ENCODE assay signal across 8 cellular contexts in the genomic region with DNA sequence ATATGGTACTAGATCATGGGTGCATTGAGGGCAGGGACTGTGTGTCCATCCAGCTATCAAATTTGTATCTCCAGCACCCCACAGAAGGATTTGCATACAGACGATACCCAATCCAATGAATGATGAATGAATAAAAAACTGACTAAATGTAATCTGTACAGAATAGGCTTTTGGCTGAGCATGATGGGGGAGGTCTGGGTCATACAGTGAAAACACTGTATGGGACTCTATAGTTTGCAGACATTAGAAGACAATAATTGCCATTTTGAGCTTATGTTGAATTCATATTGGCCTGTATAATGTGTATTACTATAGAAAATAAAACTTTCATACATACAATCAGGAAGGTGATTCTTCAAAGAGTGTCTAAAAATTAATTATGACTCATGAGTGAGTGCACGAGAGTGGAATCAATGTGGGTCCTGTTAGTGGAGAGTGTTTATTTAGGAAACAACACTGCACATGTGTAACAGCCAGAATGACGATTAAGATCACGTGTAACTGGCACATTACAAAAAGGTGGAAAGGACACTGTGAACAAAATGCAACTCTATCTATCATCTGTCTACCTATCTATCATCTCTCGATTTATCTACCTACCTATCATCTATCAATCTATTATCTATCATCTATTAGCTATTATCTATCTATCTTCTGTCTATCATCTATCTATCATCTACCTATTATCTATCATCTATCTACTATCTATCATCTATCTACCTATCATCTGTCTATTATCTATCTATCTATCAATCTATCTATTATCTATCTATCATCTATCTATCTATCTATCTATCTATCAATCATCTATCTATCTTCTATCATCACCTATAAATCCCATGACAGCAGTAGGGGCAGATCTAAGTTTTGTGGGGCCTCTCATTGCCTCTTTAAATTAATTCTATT.
DNase-seq lines count a peak whose midpoint lies in the region; ATAC-seq and TF ChIP-seq lines count a peak whose summit lies in the region.

No MANE protein-coding gene starts in this region.

- H3K9me3 Mint-ChIP-seq in activated CD4-positive, alpha-beta T cell treated with anti-CD3 and anti-CD28 coated beads for 36 hours (ENCODE audit: low read depth), result peaks cover 13% of the 10 kb centered on the region

- H3K4me1 Mint-ChIP-seq in activated CD4-positive, alpha-beta T cell treated with anti-CD3 and anti-CD28 coated beads for 36 hours, result peaks cover 72% of the 10 kb centered on the region

- intact Hi-C loops in activated CD4-positive, alpha-beta T cell treated with anti-CD3 and anti-CD28 coated beads for 36 hours (cut with DNase I, micrococcal nuclease), result loop anchor here (1.0 to 10.0 kb wide), 9 partner anchors 29 to 1191 kb away; a partner anchor contains a TSS

- H3K9ac ChIP-seq in smooth muscle cell (ENCODE audit: low read depth), result peak overlapping the region; percentile 96

- peak overlapping the region; percentile 73 for H3K27ac Mint-ChIP-seq in activated CD4-positive, alpha-beta T cell treated with anti-CD3 and anti-CD28 coated beads for 36 hours

- H2AFZ ChIP-seq in smooth muscle cell (ENCODE audit: low read depth), result no peak overlapping the region

- H3K4me2 ChIP-seq in smooth muscle cell, result peak overlapping the region; percentile 5

- no peak overlapping the region for H3K4me3 Mint-ChIP-seq in activated CD4-positive, alpha-beta T cell treated with anti-CD3 and anti-CD28 coated beads for 36 hours

- H4K20me1 ChIP-seq in smooth muscle cell (ENCODE audit: low read depth), result no peaks in the 10 kb centered on the region

- 82% methylated on average over 5 of the region's 5 CpGs for WGBS in smooth muscle cell (ENCODE audit: low lambda C conversion rate)

- H3K4me1 ChIP-seq in smooth muscle cell (ENCODE audit: low read depth), result peaks cover 8% of the 10 kb centered on the region

- peak; percentile 29 for ATAC-seq in activated CD4-positive, alpha-beta T cell treated with anti-CD3 and anti-CD28 coated beads for 36 hours

- H3K27me3 ChIP-seq in smooth muscle cell (ENCODE audit: low read depth) (no peaks in the 10 kb centered on the region), WERI-Rb-1 (ENCODE audit: insufficient read depth, low read depth, severe bottlenecking) (no peaks in the 10 kb centered on the region)

- TF ChIP-seq CTCF in epithelial cell of esophagus (IDR thresholded peaks at IDR 0.05; ENCODE audit: insufficient read depth, low read depth, low read length, missing control alignments), result no peak
- TF ChIP-seq CTCF in smooth muscle cell (IDR thresholded peaks at IDR 0.05; ENCODE audit: borderline replicate concordance, insufficient read depth, poor library complexity, severe bottlenecking), result no peak
- no peak for TF ChIP-seq CTCF in WERI-Rb-1 (IDR thresholded peaks at IDR 0.05; ENCODE audit: low read depth, low read length)

- no peaks in the 10 kb centered on the region for H3K27me3 Mint-ChIP-seq in activated CD4-positive, alpha-beta T cell treated with anti-CD3 and anti-CD28 coated beads for 36 hours

- H3K4me3 ChIP-seq in epithelial cell of esophagus (ENCODE audit: low read length) (no peak overlapping the region), smooth muscle cell (no peak overlapping the region), WERI-Rb-1 (ENCODE audit: low read depth, low read length) (no peak overlapping the region)

- peaks cover 13% of the 10 kb centered on the region for H3K36me3 Mint-ChIP-seq in activated CD4-positive, alpha-beta T cell treated with anti-CD3 and anti-CD28 coated beads for 36 hours (ENCODE audit: low read depth)

- H3K9me3 ChIP-seq in smooth muscle cell (replicated peaks; ENCODE audit: low read depth) (no peaks in the 10 kb centered on the region), WERI-Rb-1 (ENCODE audit: severe bottlenecking) (peaks cover 7% of the 10 kb centered on the region)

- no peaks in the 10 kb centered on the region for H3F3A ChIP-seq in smooth muscle cell (ENCODE audit: low read depth)

- H3K27ac ChIP-seq in smooth muscle cell (ENCODE audit: low read depth) (peak overlapping the region; percentile 98), WERI-Rb-1 (no peak overlapping the region)

- H3K36me3 ChIP-seq in smooth muscle cell (ENCODE audit: low read depth), result no peaks in the 10 kb centered on the region
- no peaks in the 10 kb centered on the region for H3K36me3 ChIP-seq in WERI-Rb-1

- POLR2A ChIA-PET in activated CD4-positive, alpha-beta T cell treated with anti-CD3 and anti-CD28 coated beads for 36 hours (lab: Charles Lee), result interaction anchor here (0.8 to 1.7 kb wide), 6 partner anchors 16 to 362 kb away, joined by 4 to 21 read pairs (median 5); no protein-coding TSS in a partner anchor

- CTCF ChIA-PET in activated CD4-positive, alpha-beta T cell treated with anti-CD3 and anti-CD28 coated beads for 36 hours (lab: Charles Lee), result interaction anchor here (0.6 to 3.1 kb wide), 13 partner anchors 13 to 583 kb away, joined by 3 to 21 read pairs (median 5); no protein-coding TSS in a partner anchor

- H3K79me2 ChIP-seq in smooth muscle cell (ENCODE audit: low read depth), result no peaks in the 10 kb centered on the region

- no peak for DNase-seq in activated CD4-positive, alpha-beta T cell treated with anti-CD3 and anti-CD28 coated beads for 36 hours
- DNase-seq in activated CD4-positive, alpha-beta T cell treated with anti-CD3 and anti-CD28 coated beads, Interleukin-2, amount 50 U/mL, for 48 hours, result no peak
- DNase-seq in RPMI7951 (ENCODE audit: low read depth) (peak; percentile 34), epithelial cell of esophagus (ENCODE audit: low read depth) (peak; percentile 74), smooth muscle cell (lab: John Stamatoyannopoulos, UW; ENCODE audit: unreplicated experiment) (no peak), HPDE6-E6E7 (ENCODE audit: extremely low spot score) (no peak), WERI-Rb-1 (no peak), SKM-1 treated with dmso at 0.1 percent for 144 hours (lab: John Stamatoyannopoulos, UW; ENCODE audit: unreplicated experiment) (no peak)

Comparison
In these comparisons a context has a peak if more than half of its experiments do, and no peak if none do; other contexts are left out.
1. DNase-seq: peak in RPMI7951 (single experiment) and epithelial cell of esophagus (single experiment); none in activated CD4-positive, alpha-beta T cell treated with anti-CD3 and anti-CD28 coated beads for 36 hours (single experiment), activated CD4-positive, alpha-beta T cell treated with anti-CD3 and anti-CD28 coated beads, Interleukin-2, amount 50 U/mL, for 48 hours (0 of 2), smooth muscle cell (single experiment), HPDE6-E6E7 (single experiment), WERI-Rb-1 (single experiment) and SKM-1 treated with dmso at 0.1 percent for 144 hours (single experiment).